7 cellular contexts compared by ENCODE assay signal in genomic region chr16:23182206-23182674, GRCh38. TPM values are rescaled to one million over a fixed set of nuclear protein-coding genes. Genes with fewer than 3 reads are reported as not detected.
DNase-seq lines count a peak whose midpoint lies in the region; ATAC-seq, FAIRE-seq and TF ChIP-seq lines count a peak whose summit lies in the region.

No MANE protein-coding gene starts in this region.

- peaks cover 11% of the 10 kb centered on the region for H3K4me1 ChIP-seq in keratinocyte (ENCODE audit: control insufficient read depth, extremely low read depth, insufficient read depth, low read length)

- H3K27me3 ChIP-seq in keratinocyte (ENCODE audit: control insufficient read depth, extremely low read depth, insufficient read depth, low read length), result peaks cover 42% of the 10 kb centered on the region

- no peaks in the 10 kb centered on the region for H3K9me3 ChIP-seq in keratinocyte (ENCODE audit: control insufficient read depth, low read depth, low read length)

- H3K36me3 ChIP-seq in keratinocyte (ENCODE audit: control insufficient read depth in 2 of 2, extremely low read depth in 1 of 2, insufficient read depth in 2 of 2, low read length in 2 of 2), result no peaks in the 10 kb centered on the region

- dilution Hi-C loops in keratinocyte (cut with MboI; ENCODE audit: extremely low pct_ligation_motif_present, low sequenced_read_pairs), result no loop called here

- H2AFZ ChIP-seq in keratinocyte (ENCODE audit: control insufficient read depth, low read length), result no peak overlapping the region

- no peaks in the 10 kb centered on the region for H4K20me1 ChIP-seq in keratinocyte (ENCODE audit: control insufficient read depth, extremely low read depth, insufficient read depth, low read length)

- H3K9ac ChIP-seq in keratinocyte (ENCODE audit: control insufficient read depth, extremely low read depth, insufficient read depth, low read length), result no peak overlapping the region

- no peak overlapping the region for H3K27ac ChIP-seq in caudate nucleus (ENCODE audit: low read depth, low read length)
- H3K27ac ChIP-seq in keratinocyte (ENCODE audit: control insufficient read depth, insufficient read depth, low read length), result no peak overlapping the region

- no peak for FAIRE-seq in keratinocyte (lab: Jason Lieb, UNC)

- peak; percentile 81 to 99 (median 96) for TF ChIP-seq CTCF in keratinocyte (optimal IDR thresholded peaks at IDR 0.05 in 1 of 3, IDR thresholded peaks at IDR 0.05 in 1 of 3, conservative IDR thresholded peaks at IDR 0.05 in 1 of 3; ENCODE audit: extremely low read depth in 1 of 3, insufficient read depth in 2 of 3, low read length in 3 of 3)

- peak overlapping the region in 1 of 3 experiments; percentile 49 for H3K4me3 ChIP-seq in keratinocyte (ENCODE audit: control insufficient read depth in 2 of 3, extremely low read depth in 1 of 3, insufficient read depth in 2 of 3, low read depth in 1 of 3, low read length in 3 of 3)

- no peaks in the 10 kb centered on the region for H3K79me2 ChIP-seq in keratinocyte (ENCODE audit: control insufficient read depth, insufficient read depth, low read length)

- peak overlapping the region; percentile 49 for H3K4me2 ChIP-seq in keratinocyte (ENCODE audit: control insufficient read depth, extremely low read depth, insufficient read depth, low read depth, low read length)

- DNase-seq in NCI-H2107 (lab: John Stamatoyannopoulos, UW) (peak; percentile 77), caudate nucleus (lab: John Stamatoyannopoulos, UW) (peak in 55 of 61 donors; percentile 1 to 66 (median 32)), keratinocyte (ENCODE audit: low read depth, low spot score) (peak; percentile 42)
- peak; percentile 41 to 55 for DNase-seq in stimulated activated CD4-positive, alpha-beta T cell treated with anti-CD3 and anti-CD28 coated beads, Interleukin-1b, Interleukin-23, amount 100 ng/mL, for 4 hours (ENCODE audit: low read depth in 2 of 2)

- no peaks in the 10 kb centered on the region for H3K9me1 ChIP-seq in keratinocyte (ENCODE audit: control insufficient read depth, extremely low read depth, insufficient read depth, low read length)

- peak; percentile 89 for ATAC-seq in GM18502 (IDR thresholded peaks at IDR 0.05; ENCODE audit: poor library complexity, unreplicated experiment)
- ATAC-seq in HG02973 (IDR thresholded peaks at IDR 0.05; ENCODE audit: unreplicated experiment), result peak; percentile 88
- ATAC-seq in activated CD4-positive, CD25-positive, alpha-beta regulatory T cell treated with anti-CD3 and anti-CD28 coated beads, Interleukin-2, amount 50 U/mL, for 24 hours, result peak; percentile 91 to 96

RNA-seq across cellular contexts. Expression of gene SCNN1G, which starts 0.3 kb away (rescaled TPM):
- 0.25 to 0.70 TPM (median 0.29 TPM) in 3 replicates for polyA plus RNA-seq in keratinocyte
- polyA plus RNA-seq in keratinocyte (2011; ENCODE audit: low read depth), result 0.67 TPM
- polyA plus RNA-seq in keratinocyte (2011; cell fraction: cytosol; rRNA removed), result 0.12 and 0.18 TPM in 2 replicates
- 0.97 and 1.1 TPM in 2 replicates for polyA plus RNA-seq in keratinocyte (2011; cell fraction: nucleus; rRNA removed)
- 0.58 and 2.7 TPM in 2 replicates for polyA plus RNA-seq in keratinocyte (2012; ENCODE audit: low replicate concordance)
- polyA minus RNA-seq in keratinocyte, result 0.16 to 0.33 TPM (median 0.30 TPM) in 3 replicates
- polyA minus RNA-seq in keratinocyte (2011; cell fraction: cytosol; rRNA and poly(A)+ RNA removed), result not detected
- polyA minus RNA-seq in keratinocyte (2011; cell fraction: nucleus; rRNA and poly(A)+ RNA removed), result 0.84 and 0.85 TPM in 2 replicates

RNA-seq across cellular contexts. Expression of gene USP31, which starts 33.0 kb away (rescaled TPM):
- 14.0 to 16.3 TPM (median 15.8 TPM) in 3 replicates for polyA plus RNA-seq in keratinocyte
- polyA plus RNA-seq in keratinocyte (2011; ENCODE audit: low read depth), result 8.2 TPM
- polyA plus RNA-seq in keratinocyte (2011; cell fraction: cytosol; rRNA removed), result 9.3 and 11.8 TPM in 2 replicates
- polyA plus RNA-seq in keratinocyte (2011; cell fraction: nucleus; rRNA removed), result 26.6 and 31.3 TPM in 2 replicates
- 8.4 and 11.4 TPM in 2 replicates for polyA plus RNA-seq in keratinocyte (2012; ENCODE audit: low replicate concordance)
- 28.2 to 53.4 TPM (median 46.9 TPM) in 3 replicates for polyA minus RNA-seq in keratinocyte
- 22.4 TPM for polyA minus RNA-seq in keratinocyte (2011; cell fraction: cytosol; rRNA and poly(A)+ RNA removed)
- 39.5 and 68.3 TPM in 2 replicates for polyA minus RNA-seq in keratinocyte (2011; cell fraction: nucleus; rRNA and poly(A)+ RNA removed)
